ENCODE assay signal across 14 cellular contexts in the genomic region with DNA sequence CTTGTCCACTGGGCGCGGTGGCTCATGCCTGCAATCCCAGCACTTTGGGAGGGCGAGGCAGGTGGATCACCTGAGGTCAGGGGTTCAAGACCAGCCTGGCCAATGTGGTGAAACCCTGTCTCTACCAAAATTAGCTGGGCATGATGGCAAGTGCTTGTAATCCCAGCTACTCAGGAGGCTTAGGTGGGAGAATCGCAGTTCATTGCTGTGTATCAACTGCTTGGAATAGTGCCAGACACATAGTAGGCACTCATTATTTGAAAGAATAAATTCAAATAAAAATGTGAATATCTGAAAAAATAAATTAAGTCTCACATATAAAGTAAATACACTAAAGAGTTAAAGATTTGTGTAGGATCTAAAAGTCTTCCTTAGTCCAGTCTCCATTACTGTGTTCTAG. TPM values are rescaled to one million over a fixed set of nuclear protein-coding genes. Genes with fewer than 3 reads are reported as not detected.
DNase-seq lines count a peak whose midpoint lies in the region; ATAC-seq and TF ChIP-seq lines count a peak whose summit lies in the region.
"Had no signal": no experiment of that assay in that cellular context is flagged by ENCODE, and none has a peak within 500 bp of the region (broad histone marks: within the 10 kb centered on the region; RNA-seq: fewer than 3 reads in every experiment).

No MANE protein-coding gene starts in this region.

- 98% methylated on average over 4 of the region's 4 CpGs for WGBS in hepatocyte (ENCODE audit: low lambda C conversion rate, missing lambda C conversion rate)
- WGBS in body of pancreas, 2 donors: 93 to 100% methylated on average over 4 of the region's 4 CpGs

- DNase-seq in stimulated activated naive CD8-positive, alpha-beta T cell treated with anti-CD3 and anti-CD28 coated beads, Interleukin-15, Interleukin-2, amounts not matched to agents 100 U/mL and 50 U/mL, for 24 hours: no peak
- no peak for DNase-seq in Panc1 (ENCODE audit: low read depth, low spot score)
- no peak for DNase-seq in hepatocyte (ENCODE audit: low spot score)
- no peak for DNase-seq in body of pancreas
- DNase-seq in NK-92 (lab: John Stamatoyannopoulos, UW; ENCODE audit: unreplicated experiment): no peak
- DNase-seq in NCI-H146 treated with DMSO at 0.1 percent for 48 hours (lab: John Stamatoyannopoulos, UW; ENCODE audit: unreplicated experiment): no peak
- DNase-seq: cortex of kidney; mesendoderm; NCI-H187 treated with DMSO at 0.1 percent for 48 hours; stimulated activated CD4-positive, alpha-beta T cell treated with anti-CD3 and anti-CD28 coated beads, Interleukin-4, amount 100 ng/mL, for 24 hours; stomach had no signal

- H3K36me3 ChIP-seq in Panc1 (ENCODE audit: control insufficient read depth, insufficient read depth, low read length): peaks cover 9% of the 10 kb centered on the region
- H3K36me3 ChIP-seq in hepatocyte (replicated peaks; ENCODE audit: insufficient read depth, low read depth): no peaks in the 10 kb centered on the region
- H3K36me3 ChIP-seq in body of pancreas (replicated peaks in 1 of 2; ENCODE audit: insufficient read depth in 1 of 2, low read depth in 2 of 2): peaks cover 0 to 4% of the 10 kb centered on the region in 2 donors

- H3K4me1 ChIP-seq in Panc1 (ENCODE audit: control insufficient read depth, insufficient read depth, low read length): peaks cover 20% of the 10 kb centered on the region
- H3K4me1 ChIP-seq in hepatocyte (ENCODE audit: insufficient read depth): peaks cover 28% of the 10 kb centered on the region
- H3K4me1 ChIP-seq in body of pancreas: peaks cover 27% of the 10 kb centered on the region

- peaks cover 57% of the 10 kb centered on the region for H3K79me2 ChIP-seq in hepatocyte

- peak overlapping the region; percentile 98; the same call in 1 of the 2 replicates for H3K27ac ChIP-seq in Panc1 (ENCODE audit: low read length)
- no peak overlapping the region for H3K27ac ChIP-seq in hepatocyte
- H3K27ac ChIP-seq in body of pancreas: no peak overlapping the region
- H3K27ac ChIP-seq: stomach had no signal

- H3K9me3 ChIP-seq in Panc1 (ENCODE audit: control insufficient read depth, insufficient read depth, low read depth, low read length) (no peaks in the 10 kb centered on the region), hepatocyte (ENCODE audit: low read depth) (no peaks in the 10 kb centered on the region), body of pancreas (no peaks in the 10 kb centered on the region)
- H3K9me3 ChIP-seq: stomach had no signal

- TF ChIP-seq CTCF in Panc1 (IDR thresholded peaks at IDR 0.05) (no peak), hepatocyte (IDR thresholded peaks at IDR 0.05; ENCODE audit: poor library complexity) (no peak), body of pancreas (IDR thresholded peaks at IDR 0.05) (no peak)

- no peaks in the 10 kb centered on the region for H3K9me3 Mint-ChIP-seq in stimulated activated naive CD8-positive, alpha-beta T cell treated with anti-CD3 and anti-CD28 coated beads, Interleukin-15, Interleukin-2, amounts not matched to agents 100 ng/mL and 50 ng/mL, for 24 hours

- H3K4me1 Mint-ChIP-seq in stimulated activated naive CD8-positive, alpha-beta T cell treated with anti-CD3 and anti-CD28 coated beads, Interleukin-15, Interleukin-2, amounts not matched to agents 100 ng/mL and 50 ng/mL, for 24 hours (ENCODE audit: low read depth): peaks cover 69% of the 10 kb centered on the region

- H4K20me1 ChIP-seq in hepatocyte (ENCODE audit: insufficient read depth, poor library complexity, severe bottlenecking): no peaks in the 10 kb centered on the region

- H3K4me3 ChIP-seq in Panc1 (ENCODE audit: low read depth in 2 of 2, low read length in 2 of 2) (no peak overlapping the region), hepatocyte (no peak overlapping the region), body of pancreas (no peak overlapping the region)

- ATAC-seq in stimulated activated naive CD8-positive, alpha-beta T cell treated with anti-CD3 and anti-CD28 coated beads, Interleukin-15, Interleukin-2, amounts not matched to agents 100 U/mL and 50 U/mL, for 24 hours: no peak
- no peak for ATAC-seq in Panc1
- ATAC-seq in HG02852 (IDR thresholded peaks at IDR 0.05; ENCODE audit: unreplicated experiment): no peak
- ATAC-seq in body of pancreas: no peak
- ATAC-seq: activated CD4-positive, CD25-positive, alpha-beta regulatory T cell treated with anti-CD3 and anti-CD28 coated beads, Interleukin-2, amount 50 U/mL, for 24 hours had no signal

- CTCF ChIA-PET in Panc1 (lab: Charles Lee): no interaction called here

- H2AFZ ChIP-seq in hepatocyte: no peak overlapping the region

- no peaks in the 10 kb centered on the region for H3K9me2 ChIP-seq in hepatocyte (replicated peaks; ENCODE audit: insufficient read depth)

- in situ Hi-C loops in Panc1 (cut with HindIII; ENCODE audit: low pct_unique_long_range_greater_than_20kb, low sequenced_read_pairs): no loop called here

- peaks cover 64% of the 10 kb centered on the region for H3K36me3 Mint-ChIP-seq in stimulated activated naive CD8-positive, alpha-beta T cell treated with anti-CD3 and anti-CD28 coated beads, Interleukin-15, Interleukin-2, amounts not matched to agents 100 ng/mL and 50 ng/mL, for 24 hours (ENCODE audit: low read depth)

- intact Hi-C loops in Panc1 (cut with micrococcal nuclease; ENCODE audit: unreplicated experiment) (loop anchor here (10.0 kb wide), 1 partner anchor 172 kb away; the partner anchor contains the start of gene GCNT2), body of pancreas (cut with DNase I) (loop anchor here (10.0 kb wide), 1 partner anchor 48 kb away; the partner anchor contains the start of gene TMEM14B)

- BruUV-seq in Panc1 (replicated peaks; lab: Mats Ljungman, UMichigan): no TSS peak

- no peaks in the 10 kb centered on the region for H3K27me3 Mint-ChIP-seq in stimulated activated naive CD8-positive, alpha-beta T cell treated with anti-CD3 and anti-CD28 coated beads, Interleukin-15, Interleukin-2, amounts not matched to agents 100 ng/mL and 50 ng/mL, for 24 hours

- no peak for TF ChIP-seq POLR2A in body of pancreas (IDR thresholded peaks at IDR 0.05)

- H3K27me3 ChIP-seq in Panc1 (ENCODE audit: control insufficient read depth, insufficient read depth, low read length) (no peaks in the 10 kb centered on the region), hepatocyte (no peaks in the 10 kb centered on the region), body of pancreas (no peaks in the 10 kb centered on the region)
- H3K27me3 ChIP-seq: stomach had no signal

- peak overlapping the region; percentile 91 for H3K4me2 ChIP-seq in hepatocyte

- H3K4me3 Mint-ChIP-seq in stimulated activated naive CD8-positive, alpha-beta T cell treated with anti-CD3 and anti-CD28 coated beads, Interleukin-15, Interleukin-2, amounts not matched to agents 100 ng/mL and 50 ng/mL, for 24 hours: peak overlapping the region; percentile 92

- POLR2A ChIA-PET in Panc1 (lab: Charles Lee): no interaction called here

- peak overlapping the region; percentile 100 for H3K27ac Mint-ChIP-seq in stimulated activated naive CD8-positive, alpha-beta T cell treated with anti-CD3 and anti-CD28 coated beads, Interleukin-15, Interleukin-2, amounts not matched to agents 100 ng/mL and 50 ng/mL, for 24 hours

RNA-seq across cellular contexts. Expression of gene PAK1IP1, which starts 1.9 kb away (rescaled TPM):
- total RNA-seq in Panc1 (2021; ENCODE audit: unreplicated experiment) (27.3 TPM), hepatocyte (14.0 and 16.0 TPM in 2 replicates), body of pancreas (1 to 10 TPM; 2.1 to 8.6 TPM)
- polyA plus RNA-seq in Panc1 (2012; ENCODE audit: insufficient read length): 18.1 TPM
- polyA plus RNA-seq in hepatocyte: 14.3 and 15.7 TPM in 2 replicates

RNA-seq across cellular contexts. Expression of gene C6orf52, which starts 2.2 kb away (rescaled TPM):
- 6.5 TPM for total RNA-seq in Panc1 (2021; ENCODE audit: unreplicated experiment)
- 5.1 TPM for polyA plus RNA-seq in Panc1 (2012; ENCODE audit: insufficient read length)
- total RNA-seq in hepatocyte: 1.2 and 13.1 TPM in 2 replicates
- 6.5 and 6.8 TPM in 2 replicates for polyA plus RNA-seq in hepatocyte
- not detected for total RNA-seq in body of pancreas

RNA-seq across cellular contexts. Expression of gene TMEM14C, which starts 26.2 kb away (rescaled TPM):
- total RNA-seq in Panc1 (2021; ENCODE audit: unreplicated experiment) (159 TPM), hepatocyte (155 and 181 TPM in 2 replicates), body of pancreas (10 to 100 TPM; 31.6 to 61.0 TPM)
- polyA plus RNA-seq in Panc1 (2012; ENCODE audit: insufficient read length): 134 TPM
- 170 and 176 TPM in 2 replicates for polyA plus RNA-seq in hepatocyte

RNA-seq across cellular contexts. Expression of gene TMEM14B, which starts 51.0 kb away (rescaled TPM):
- total RNA-seq in Panc1 (2021; ENCODE audit: unreplicated experiment): 180 TPM
- 103 TPM for polyA plus RNA-seq in Panc1 (2012; ENCODE audit: insufficient read length)
- total RNA-seq in hepatocyte: 63.9 and 69.4 TPM in 2 replicates
- 108 and 126 TPM in 2 replicates for polyA plus RNA-seq in hepatocyte
- 10 to 100 TPM; 49.3 to 49.4 TPM for total RNA-seq in body of pancreas
